ENCODE assay signal across 11 cellular contexts in the genomic region with DNA sequence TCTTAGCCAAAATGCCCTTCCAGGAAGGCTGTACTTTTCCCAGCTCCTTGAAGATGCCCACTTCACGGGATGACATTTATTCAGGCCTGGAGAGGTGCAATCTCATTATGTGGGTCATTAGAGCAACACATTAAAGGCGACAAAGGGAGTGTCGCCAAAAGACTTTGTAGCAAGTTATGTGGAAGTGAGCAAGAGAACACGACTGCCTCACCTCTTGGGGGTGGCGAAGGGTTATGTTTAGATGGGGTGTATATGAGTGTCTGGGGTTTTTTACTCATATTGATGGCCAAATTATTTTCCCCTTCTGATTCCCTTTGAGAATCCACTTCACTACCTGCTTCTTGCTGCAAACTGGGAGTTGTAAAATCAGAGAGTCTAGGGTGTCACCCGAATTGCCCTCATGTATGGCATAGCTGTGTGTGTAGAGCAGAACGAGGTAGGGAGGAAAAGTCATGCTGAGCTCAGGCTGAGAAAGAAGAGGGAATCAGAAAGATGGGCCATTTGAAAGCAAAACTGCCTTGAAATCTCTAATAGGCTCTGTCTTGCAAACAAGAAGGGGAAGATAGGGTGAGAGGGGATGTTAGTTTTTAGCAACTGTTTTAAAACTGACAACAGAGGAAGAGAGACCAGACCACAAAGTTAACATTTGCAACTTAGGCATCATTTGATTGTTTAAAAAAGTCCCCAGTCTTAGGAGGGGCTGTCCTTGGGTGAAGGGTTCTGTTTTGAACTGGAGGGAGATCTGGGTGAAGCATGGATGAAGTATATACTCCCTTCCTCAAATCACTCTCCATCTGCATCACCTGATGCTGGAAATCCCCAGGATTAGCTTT.
DNase-seq lines count a peak whose midpoint lies in the region; ATAC-seq and TF ChIP-seq lines count a peak whose summit lies in the region.
"Had no signal": no experiment of that assay in that cellular context is flagged by ENCODE, and none has a peak within 500 bp of the region (broad histone marks: within the 10 kb centered on the region; RNA-seq: fewer than 3 reads in every experiment).

No MANE protein-coding gene starts in this region.

- TF ChIP-seq CTCF in neural progenitor cell (IDR thresholded peaks at IDR 0.05) (no peak), upper lobe of right lung (IDR thresholded peaks at IDR 0.05) (no peak), tibial artery (IDR thresholded peaks at IDR 0.05) (no peak)

- intact Hi-C loops in activated CD4-positive, alpha-beta T cell treated with anti-CD3 and anti-CD28 coated beads, Interleukin-2, amount 10 ng/mL, durations not matched to agents 24 days and 14 days (cut with micrococcal nuclease) = loop anchor here (1.0 to 5.0 kb wide), 3 partner anchors 15 to 90 kb away; no protein-coding TSS in a partner anchor
- intact Hi-C loops in upper lobe of right lung (cut with DNase I) (no loop called here), tibial artery (cut with DNase I; ENCODE audit: low total_unique reads) (no loop called here)

- no peaks in the 10 kb centered on the region for H3K79me2 ChIP-seq in neural progenitor cell (ENCODE audit: low read depth)

- peaks cover 3% of the 10 kb centered on the region for H3K36me3 Mint-ChIP-seq in activated CD4-positive, alpha-beta T cell treated with anti-CD3 and anti-CD28 coated beads, Interleukin-2, amount 10 ng/mL, durations not matched to agents 24 days and 14 days (ENCODE audit: low read depth)
- H3K36me3 Mint-ChIP-seq in neural progenitor cell = no peaks in the 10 kb centered on the region

- no peak overlapping the region for H3K9ac ChIP-seq in neural progenitor cell

- H3K4me1 Mint-ChIP-seq in activated CD4-positive, alpha-beta T cell treated with anti-CD3 and anti-CD28 coated beads, Interleukin-2, amount 10 ng/mL, durations not matched to agents 24 days and 14 days = peaks cover 40% of the 10 kb centered on the region
- no peaks in the 10 kb centered on the region for H3K4me1 Mint-ChIP-seq in neural progenitor cell

- H3K27ac ChIP-seq in neural progenitor cell = no peak overlapping the region
- H3K27ac ChIP-seq in upper lobe of right lung = no peak overlapping the region
- H3K27ac ChIP-seq in tibial artery = no peak overlapping the region
- H3K27ac ChIP-seq: A549 had no signal

- H3K4me1 ChIP-seq in neural progenitor cell (no peaks in the 10 kb centered on the region), upper lobe of right lung (no peaks in the 10 kb centered on the region), tibial artery (no peaks in the 10 kb centered on the region)
- H3K4me1 ChIP-seq: A549 had no signal

- no peaks in the 10 kb centered on the region for H3K36me3 ChIP-seq in neural progenitor cell
- no peaks in the 10 kb centered on the region for H3K36me3 ChIP-seq in upper lobe of right lung
- no peaks in the 10 kb centered on the region for H3K36me3 ChIP-seq in tibial artery

- H4K20me1 ChIP-seq in neural progenitor cell (ENCODE audit: low read depth) = no peaks in the 10 kb centered on the region

- H3K27ac Mint-ChIP-seq in activated CD4-positive, alpha-beta T cell treated with anti-CD3 and anti-CD28 coated beads, Interleukin-2, amount 10 ng/mL, durations not matched to agents 24 days and 14 days = peak overlapping the region; percentile 8
- no peak overlapping the region for H3K27ac Mint-ChIP-seq in neural progenitor cell
- H3K27ac Mint-ChIP-seq: dendritic cell treated with granulocyte-macrophage colony-stimulating factor and Interleukin-4, amounts not matched to agents 40 ng/mL and 50 ng/mL, for 4 days had no signal

- H3K4me2 ChIP-seq in neural progenitor cell = no peak overlapping the region
- H3K4me2 ChIP-seq: A549 had no signal

- H3K4me3 ChIP-seq in neural progenitor cell = no peak overlapping the region
- no peak overlapping the region for H3K4me3 ChIP-seq in upper lobe of right lung
- H3K4me3 ChIP-seq in tibial artery = no peak overlapping the region
- H3K4me3 ChIP-seq: A549 had no signal

- H3K27me3 ChIP-seq in neural progenitor cell (no peaks in the 10 kb centered on the region), upper lobe of right lung (no peaks in the 10 kb centered on the region), tibial artery (peaks cover 0 to 14% of the 10 kb centered on the region in 2 donors)

- no peaks in the 10 kb centered on the region for H3K9me3 ChIP-seq in neural progenitor cell (ENCODE audit: low read depth)
- H3K9me3 ChIP-seq in upper lobe of right lung = no peaks in the 10 kb centered on the region
- no peaks in the 10 kb centered on the region for H3K9me3 ChIP-seq in tibial artery
- H3K9me3 ChIP-seq: A549 had no signal

- H3K4me3 Mint-ChIP-seq in activated CD4-positive, alpha-beta T cell treated with anti-CD3 and anti-CD28 coated beads, Interleukin-2, amount 10 ng/mL, durations not matched to agents 24 days and 14 days = peak overlapping the region; percentile 9
- H3K4me3 Mint-ChIP-seq in neural progenitor cell = no peak overlapping the region
- H3K4me3 Mint-ChIP-seq: dendritic cell treated with granulocyte-macrophage colony-stimulating factor and Interleukin-4, amounts not matched to agents 40 ng/mL and 50 ng/mL, for 4 days had no signal

- peak; percentile 59 for DNase-seq in activated CD4-positive, alpha-beta T cell treated with anti-CD3 and anti-CD28 coated beads, Interleukin-2, amount 10 ng/mL, durations not matched to agents 24 days and 14 days
- no peak for DNase-seq in activated CD4-positive, alpha-beta T cell treated with anti-CD3 and anti-CD28 coated beads, Interleukin-2, amount 50 U/mL, for 4 hours
- DNase-seq in neural progenitor cell (ENCODE audit: low spot score) = peak; percentile 9
- DNase-seq in upper lobe of right lung = no peak
- no peak for DNase-seq in RKO (ENCODE audit: low spot score)
- DNase-seq in tibial artery = no peak

- no peak overlapping the region for H2AFZ ChIP-seq in neural progenitor cell (replicated peaks)

- H3K27me3 Mint-ChIP-seq in activated CD4-positive, alpha-beta T cell treated with anti-CD3 and anti-CD28 coated beads, Interleukin-2, amount 10 ng/mL, durations not matched to agents 24 days and 14 days = peaks cover 23% of the 10 kb centered on the region
- H3K27me3 Mint-ChIP-seq in neural progenitor cell (ENCODE audit: insufficient read depth, low read depth) = peaks cover 4% of the 10 kb centered on the region
- H3K27me3 Mint-ChIP-seq: dendritic cell treated with granulocyte-macrophage colony-stimulating factor and Interleukin-4, amounts not matched to agents 40 ng/mL and 50 ng/mL, for 4 days had no signal

- no peaks in the 10 kb centered on the region for H3F3A ChIP-seq in neural progenitor cell (ENCODE audit: low read depth)

- H3K9me3 Mint-ChIP-seq in activated CD4-positive, alpha-beta T cell treated with anti-CD3 and anti-CD28 coated beads, Interleukin-2, amount 10 ng/mL, durations not matched to agents 24 days and 14 days = peaks cover 14% of the 10 kb centered on the region
- H3K9me3 Mint-ChIP-seq in neural progenitor cell = no peaks in the 10 kb centered on the region
- H3K9me3 Mint-ChIP-seq: dendritic cell treated with granulocyte-macrophage colony-stimulating factor and Interleukin-4, amounts not matched to agents 40 ng/mL and 50 ng/mL, for 4 days had no signal

- ATAC-seq in GM21723 (IDR thresholded peaks at IDR 0.05; ENCODE audit: unreplicated experiment) (peak; percentile 82), HG03439 (IDR thresholded peaks at IDR 0.05; ENCODE audit: unreplicated experiment) (peak; percentile 75), upper lobe of right lung (no peak)
- ATAC-seq: A549, Panc1 had no signal

Comparison
In these comparisons a context has a peak if more than half of its experiments do, and no peak if none do; other contexts are left out.
1. DNase-seq: peak in activated CD4-positive, alpha-beta T cell treated with anti-CD3 and anti-CD28 coated beads, Interleukin-2, amount 10 ng/mL, durations not matched to agents 24 days and 14 days (single experiment) and neural progenitor cell (single experiment); none in activated CD4-positive, alpha-beta T cell treated with anti-CD3 and anti-CD28 coated beads, Interleukin-2, amount 50 U/mL, for 4 hours (0 of 2), upper lobe of right lung (single experiment), RKO (single experiment) and tibial artery (0 of 2).